1 cellular context compared by ENCODE assay signal in genomic region chr1:164708596-164708995, GRCh38.
TF ChIP-seq lines count a peak whose summit lies in the region.

No MANE protein-coding gene starts in this region.

TF ChIP-seq in K562, 482 proteins besides CTCF, POLR2A, EP300 and RAD21:
- peak; percentile 56 to 78 for TF ChIP-seq KDM1A (IDR thresholded peaks at IDR 0.05)
- peak; percentile 79 for TF ChIP-seq CHD4 (IDR thresholded peaks at IDR 0.05; ENCODE audit: insufficient read depth, insufficient replicate concordance, low read depth, low read length, poor library complexity, severe bottlenecking)
- TF ChIP-seq ID3 (CRISPR knock-in tag; IDR thresholded peaks at IDR 0.05): no peak
- 0 out of 2 replicates have a peak, but pooled peaks have one; percentile 44 for TF ChIP-seq ID3 (tag; IDR thresholded peaks at IDR 0.05)
- TF ChIP-seq ZNF830 (CRISPR knock-in tag; IDR thresholded peaks at IDR 0.05): no peak
- TF ChIP-seq RBM25 (IDR thresholded peaks at IDR 0.05; ENCODE audit: low read depth, low read length, severe bottlenecking): peak; percentile 84
- TF ChIP-seq BCOR (IDR thresholded peaks at IDR 0.05): peak; percentile 83
- TF ChIP-seq RHOXF2B (CRISPR knock-in tag; conservative IDR thresholded peaks at IDR 0.05): no peak
- TF ChIP-seq FOXP1 (CRISPR knock-in tag; IDR thresholded peaks at IDR 0.05): no peak
